ENCODE assay signal across 1 cellular context in genomic region chr12:115916910-115917668, GRCh38.
TF ChIP-seq lines count a peak whose summit lies in the region.

No MANE protein-coding gene starts in this region.

TF ChIP-seq in HepG2, 621 proteins besides CTCF, POLR2A, EP300 and RAD21 (continued from another document and continues in another):
- TF ChIP-seq NFAT5 (CRISPR knock-in tag; IDR thresholded peaks at IDR 0.05) = no peak
- no peak for TF ChIP-seq TBL1XR1 (IDR thresholded peaks at IDR 0.05; ENCODE audit: borderline replicate concordance, low read length, partially characterized antibody)
- TF ChIP-seq ZNF749 (CRISPR knock-in tag; IDR thresholded peaks at IDR 0.05; ENCODE audit: borderline replicate concordance) = no peak
- TF ChIP-seq AHR (CRISPR knock-in tag; IDR thresholded peaks at IDR 0.05) = peak; percentile 50; the same call in 1 of the 2 replicates
- TF ChIP-seq ZBTB46 (CRISPR knock-in tag; IDR thresholded peaks at IDR 0.05; ENCODE audit: borderline replicate concordance) = no peak
- peak; percentile 39; the same call in 1 of the 2 replicates for TF ChIP-seq GABPB1 (CRISPR knock-in tag; IDR thresholded peaks at IDR 0.05)
- no peak for TF ChIP-seq ZNF234 (CRISPR knock-in tag; conservative IDR thresholded peaks at IDR 0.05)
- TF ChIP-seq ZNF75D (CRISPR knock-in tag; IDR thresholded peaks at IDR 0.05; ENCODE audit: borderline replicate concordance) = no peak
- no peak for TF ChIP-seq MBD4 (IDR thresholded peaks at IDR 0.05; ENCODE audit: borderline replicate concordance, low read length)
- no peak; the same call in 1 of the 2 replicates for TF ChIP-seq MAX (IDR thresholded peaks at IDR 0.05)
- no peak for TF ChIP-seq ARHGAP35 (CRISPR knock-in tag; IDR thresholded peaks at IDR 0.05; ENCODE audit: borderline replicate concordance)
- TF ChIP-seq ERF (CRISPR knock-in tag; IDR thresholded peaks at IDR 0.05) = 0 out of 2 replicates have a peak, but pooled peaks have one; percentile 33
- TF ChIP-seq IRF9 (CRISPR knock-in tag; IDR thresholded peaks at IDR 0.05; ENCODE audit: borderline replicate concordance) = no peak
- no peak for TF ChIP-seq ATAD3A (CRISPR knock-in tag; IDR thresholded peaks at IDR 0.05)
- no peak; the same call in 1 of the 2 replicates for TF ChIP-seq ZSCAN21 (CRISPR knock-in tag; IDR thresholded peaks at IDR 0.05; ENCODE audit: borderline replicate concordance)
- TF ChIP-seq SMYD3 (CRISPR knock-in tag; IDR thresholded peaks at IDR 0.05) = no peak
- TF ChIP-seq THAP9 (CRISPR knock-in tag; IDR thresholded peaks at IDR 0.05; ENCODE audit: borderline replicate concordance) = no peak
- peak; percentile 94 for TF ChIP-seq ZEB1 (IDR thresholded peaks at IDR 0.05; ENCODE audit: insufficient replicate concordance, low read depth)
- TF ChIP-seq PHF5A (CRISPR knock-in tag; IDR thresholded peaks at IDR 0.05; ENCODE audit: low read depth, unreplicated experiment) = no peak
- TF ChIP-seq ZNF598 (CRISPR knock-in tag; IDR thresholded peaks at IDR 0.05; ENCODE audit: borderline replicate concordance) = no peak
- TF ChIP-seq ZNF615 (CRISPR knock-in tag; IDR thresholded peaks at IDR 0.05; ENCODE audit: borderline replicate concordance) = no peak
- TF ChIP-seq CEBPZ (IDR thresholded peaks at IDR 0.05; ENCODE audit: low read length) = no peak
- no peak for TF ChIP-seq ARNT2 (CRISPR knock-in tag; IDR thresholded peaks at IDR 0.05; ENCODE audit: low read depth)
- TF ChIP-seq ZNF142 (CRISPR knock-in tag; IDR thresholded peaks at IDR 0.05) = no peak
- 0 out of 2 replicates have a peak, but pooled peaks have one; percentile 17 for TF ChIP-seq ZNF574 (CRISPR knock-in tag; IDR thresholded peaks at IDR 0.05)
- TF ChIP-seq PAWR (CRISPR knock-in tag; IDR thresholded peaks at IDR 0.05; ENCODE audit: borderline replicate concordance) = no peak
